In genomic region chr4:83118869-83119268, GRCh38 we compare ENCODE assay signal across 17 cellular contexts. TPM values are rescaled to one million over a fixed set of nuclear protein-coding genes. Genes with fewer than 3 reads are reported as not detected.
DNase-seq lines count a peak whose midpoint lies in the region; ATAC-seq and TF ChIP-seq lines count a peak whose summit lies in the region.
"Had no signal": no experiment of that assay in that cellular context is flagged by ENCODE, and none has a peak within 500 bp of the region (broad histone marks: within the 10 kb centered on the region; RNA-seq: fewer than 3 reads in every experiment).

No MANE protein-coding gene starts in this region.

- H3K36me3 ChIP-seq in BJ (ENCODE audit: control insufficient read depth, insufficient read depth, low read length), result no peaks in the 10 kb centered on the region
- no peaks in the 10 kb centered on the region for H3K36me3 ChIP-seq in naive thymus-derived CD4-positive, alpha-beta T cell (ENCODE audit: control insufficient read depth in 2 of 3, insufficient read depth in 3 of 3, low read length in 3 of 3)

- H3K36me3 Mint-ChIP-seq in naive thymus-derived CD4-positive, alpha-beta T cell, result peaks cover 0 to 15% (median 0%) of the 10 kb centered on the region in 5 donors

- intact Hi-C loops in naive thymus-derived CD4-positive, alpha-beta T cell (cut with micrococcal nuclease), result loop anchor here (10.0 kb wide), 2 partner anchors 336 to 694 kb away; partner anchors contain the start of genes HELQ (in 1 of the 2) and MRPS18C (in 1 of the 2)

- H3K4me1 ChIP-seq in naive thymus-derived CD4-positive, alpha-beta T cell (ENCODE audit: control insufficient read depth in 2 of 2, insufficient read depth in 2 of 2, low read length in 2 of 2), result peaks cover 9 to 19% of the 10 kb centered on the region in 2 donors

- POLR2A ChIA-PET in BJ (lab: Charles Lee), result interaction anchor here (0.7 to 1.4 kb wide), 2 partner anchors 9 to 43 kb away, joined by 5 read pairs; no protein-coding TSS in a partner anchor
- POLR2A ChIA-PET in naive thymus-derived CD4-positive, alpha-beta T cell (lab: Charles Lee), result interaction anchor here (0.6 to 1.0 kb wide), 4 partner anchors 9 to 359 kb away, joined by 3 to 7 read pairs (median 5); no protein-coding TSS in a partner anchor

- peaks cover 0 to 25% (median 0%) of the 10 kb centered on the region in 5 donors for H3K27me3 Mint-ChIP-seq in naive thymus-derived CD4-positive, alpha-beta T cell

- no peak overlapping the region for H3K27ac ChIP-seq in naive thymus-derived CD4-positive, alpha-beta T cell (ENCODE audit: low read depth, low read length)
- H3K27ac ChIP-seq: C4-2B, KMS-11, SK-N-MC had no signal

- H3K27me3 ChIP-seq in BJ (ENCODE audit: control insufficient read depth, insufficient read depth, low read length), result no peaks in the 10 kb centered on the region
- H3K27me3 ChIP-seq in naive thymus-derived CD4-positive, alpha-beta T cell (ENCODE audit: control insufficient read depth in 2 of 2, insufficient read depth in 2 of 2, low read length in 2 of 2), result no peaks in the 10 kb centered on the region

- peak overlapping the region in 7 of 9 donors; percentile 3 to 67 (median 24) for H3K27ac Mint-ChIP-seq in naive thymus-derived CD4-positive, alpha-beta T cell

- peaks cover 0 to 5% (median 0%) of the 10 kb centered on the region in 11 donors for H3K9me3 Mint-ChIP-seq in naive thymus-derived CD4-positive, alpha-beta T cell

- no peaks in the 10 kb centered on the region for H3K9me3 ChIP-seq in naive thymus-derived CD4-positive, alpha-beta T cell (ENCODE audit: control insufficient read depth in 2 of 3, low read length in 3 of 3)

- H3K4me1 Mint-ChIP-seq in naive thymus-derived CD4-positive, alpha-beta T cell, result peaks cover 32 to 43% (median 36%) of the 10 kb centered on the region in 7 donors

- H3K4me3 ChIP-seq in AG09309 (ENCODE audit: control insufficient read depth, low read depth, low read length), result no peak overlapping the region
- H3K4me3 ChIP-seq in BJ (ENCODE audit: low read depth, low read length), result no peak overlapping the region
- no peak overlapping the region for H3K4me3 ChIP-seq in choroid plexus epithelial cell (ENCODE audit: low read depth, low read length)
- H3K4me3 ChIP-seq in naive thymus-derived CD4-positive, alpha-beta T cell (ENCODE audit: low read length), result no peak overlapping the region
- H3K4me3 ChIP-seq: SK-N-MC had no signal

- no peak overlapping the region for H3K4me3 Mint-ChIP-seq in naive thymus-derived CD4-positive, alpha-beta T cell

- CTCF ChIA-PET in BJ (lab: Yijun Ruan, JAX), result no interaction called here
- CTCF ChIA-PET in naive thymus-derived CD4-positive, alpha-beta T cell (lab: Charles Lee), result interaction anchor here (0.6 to 1.4 kb wide), 2 partner anchors 9 to 93 kb away, joined by 3 read pairs; no protein-coding TSS in a partner anchor

- DNase-seq in AG09309 (ENCODE audit: low read depth), result peak; percentile 37
- DNase-seq in BJ (ENCODE audit: low read depth), result peak; percentile 42
- DNase-seq in choroid plexus epithelial cell (ENCODE audit: low read depth), result peak; percentile 18
- DNase-seq in naive thymus-derived CD4-positive, alpha-beta T cell, result no peak
- DNase-seq in DMS 273 treated with DMSO at 0.1 percent for 48 hours (lab: John Stamatoyannopoulos, UW), result no peak
- no peak for DNase-seq in COR-L47 (lab: John Stamatoyannopoulos, UW)
- DNase-seq: H7, NCI-H1092, NCI-H446, NCI-H82 had no signal

- TF ChIP-seq CTCF in AG09309 (IDR thresholded peaks at IDR 0.05; ENCODE audit: control insufficient read depth, insufficient read depth, low read depth, low read length, missing control alignments) (no peak), BJ (IDR thresholded peaks at IDR 0.05; ENCODE audit: insufficient read depth, low read depth, low read length) (no peak), choroid plexus epithelial cell (conservative IDR thresholded peaks at IDR 0.05; ENCODE audit: low read depth, low read length) (no peak)

- no peak for ATAC-seq in naive thymus-derived CD4-positive, alpha-beta T cell
- no peak for ATAC-seq in GM21526 (IDR thresholded peaks at IDR 0.05; ENCODE audit: low FRiP score, unreplicated experiment)
- ATAC-seq: HepG2, Panc1, Right ventricle myocardium inferior had no signal

RNA-seq across cellular contexts. Expression of gene PLAC8, which starts 4.3 kb away (rescaled TPM):
- 13.7 and 20.2 TPM in 2 replicates for polyA plus RNA-seq in BJ (2011; rRNA removed)
- 7.0 and 7.1 TPM in 2 replicates for polyA minus RNA-seq in BJ (2011; rRNA and poly(A)+ RNA removed)
- 100 to 1,000 TPM; 204 to 340 (median 247) TPM for total RNA-seq in naive thymus-derived CD4-positive, alpha-beta T cell
- polyA plus RNA-seq in naive thymus-derived CD4-positive, alpha-beta T cell, result 100 to 1,000 TPM; 336 to 634 TPM

Comparison
In these comparisons a context has a peak if more than half of its experiments do, and no peak if none do; other contexts are left out.
1. DNase-seq: peak in AG09309 (single experiment), BJ (single experiment) and choroid plexus epithelial cell (single experiment); none in naive thymus-derived CD4-positive, alpha-beta T cell (0 of 9), DMS 273 treated with DMSO at 0.1 percent for 48 hours (single experiment) and COR-L47 (single experiment).
2. RNA of gene PLAC8, which starts 4.3 kb away (polyA plus RNA-seq): 336 to 634 TPM in naive thymus-derived CD4-positive, alpha-beta T cell; 13.7 to 20.2 TPM in BJ; every median in the first group is over 10 times any median in the second.